Comparison of ENCODE assay signal across 2 cellular contexts in the genomic region with DNA sequence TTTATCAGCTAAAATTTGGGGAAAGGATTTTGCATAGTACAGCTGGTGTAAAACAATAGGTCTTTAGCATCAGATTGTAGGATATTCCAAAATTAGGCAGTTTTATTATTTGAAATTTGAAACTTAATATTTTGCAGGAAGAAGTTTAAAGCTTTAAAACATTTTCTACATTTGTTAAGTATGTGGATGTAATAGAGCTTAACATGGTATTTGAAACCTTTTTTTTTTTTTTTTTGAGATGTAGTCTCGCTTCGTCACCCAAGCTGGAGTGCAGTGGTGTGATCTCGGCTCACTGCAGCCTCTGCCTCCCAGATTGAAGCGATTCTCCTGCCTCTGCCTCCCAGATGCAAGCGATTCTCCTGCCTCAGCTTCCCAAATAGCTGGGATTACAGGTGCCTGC.
TF ChIP-seq lines count a peak whose summit lies in the region.

No MANE protein-coding gene starts in this region.

TF ChIP-seq in HepG2, 621 proteins besides CTCF, POLR2A, EP300 and RAD21:
- TF ChIP-seq ZNF44 (CRISPR knock-in tag; IDR thresholded peaks at IDR 0.05) (no peak), HNRNPUL1 (IDR thresholded peaks at IDR 0.05; ENCODE audit: low read depth, low read length) (no peak), HOXA9 (CRISPR knock-in tag; IDR thresholded peaks at IDR 0.05; ENCODE audit: borderline replicate concordance) (no peak), PITX1 (CRISPR knock-in tag; IDR thresholded peaks at IDR 0.05) (no peak), HDAC2 (CRISPR knock-in tag; IDR thresholded peaks at IDR 0.05) (no peak), MEF2D (CRISPR knock-in tag; IDR thresholded peaks at IDR 0.05) (no peak), RFXAP (CRISPR knock-in tag; IDR thresholded peaks at IDR 0.05; ENCODE audit: borderline replicate concordance) (no peak), SNRNP70 (IDR thresholded peaks at IDR 0.05; ENCODE audit: low read depth, low read length) (no peak), CREM (IDR thresholded peaks at IDR 0.05) (no peak), CREM (CRISPR knock-in tag; IDR thresholded peaks at IDR 0.05) (no peak), KLF13 (CRISPR knock-in tag; IDR thresholded peaks at IDR 0.05) (no peak), JARID2 (CRISPR knock-in tag; IDR thresholded peaks at IDR 0.05; ENCODE audit: insufficient replicate concordance) (no peak), ZNF772 (CRISPR knock-in tag; IDR thresholded peaks at IDR 0.05) (no peak), ATAD3A (CRISPR knock-in tag; IDR thresholded peaks at IDR 0.05) (no peak), ZNF761 (CRISPR knock-in tag; conservative IDR thresholded peaks at IDR 0.05) (no peak), HHEX (CRISPR knock-in tag; IDR thresholded peaks at IDR 0.05) (no peak)
- TF ChIP-seq, protein P1, sequence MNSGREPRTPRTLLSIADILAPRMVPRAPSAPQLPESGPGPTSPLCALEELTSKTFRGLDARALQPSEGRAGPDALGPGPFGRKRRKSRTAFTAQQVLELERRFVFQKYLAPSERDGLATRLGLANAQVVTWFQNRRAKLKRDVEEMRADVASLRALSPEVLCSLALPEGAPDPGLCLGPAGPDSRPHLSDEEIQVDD (CRISPR knock-in tag; IDR thresholded peaks at IDR 0.05; ENCODE audit: borderline replicate concordance) = no peak
- TF ChIP-seq, protein P2, sequence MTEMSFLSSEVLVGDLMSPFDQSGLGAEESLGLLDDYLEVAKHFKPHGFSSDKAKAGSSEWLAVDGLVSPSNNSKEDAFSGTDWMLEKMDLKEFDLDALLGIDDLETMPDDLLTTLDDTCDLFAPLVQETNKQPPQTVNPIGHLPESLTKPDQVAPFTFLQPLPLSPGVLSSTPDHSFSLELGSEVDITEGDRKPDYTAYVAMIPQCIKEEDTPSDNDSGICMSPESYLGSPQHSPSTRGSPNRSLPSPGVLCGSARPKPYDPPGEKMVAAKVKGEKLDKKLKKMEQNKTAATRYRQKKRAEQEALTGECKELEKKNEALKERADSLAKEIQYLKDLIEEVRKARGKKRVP (CRISPR knock-in tag; IDR thresholded peaks at IDR 0.05) = no peak
- TF ChIP-seq, protein P3, sequence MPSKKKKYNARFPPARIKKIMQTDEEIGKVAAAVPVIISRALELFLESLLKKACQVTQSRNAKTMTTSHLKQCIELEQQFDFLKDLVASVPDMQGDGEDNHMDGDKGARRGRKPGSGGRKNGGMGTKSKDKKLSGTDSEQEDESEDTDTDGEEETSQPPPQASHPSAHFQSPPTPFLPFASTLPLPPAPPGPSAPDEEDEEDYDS (CRISPR knock-in tag; IDR thresholded peaks at IDR 0.05) = no peak
- TF ChIP-seq, protein P4, sequence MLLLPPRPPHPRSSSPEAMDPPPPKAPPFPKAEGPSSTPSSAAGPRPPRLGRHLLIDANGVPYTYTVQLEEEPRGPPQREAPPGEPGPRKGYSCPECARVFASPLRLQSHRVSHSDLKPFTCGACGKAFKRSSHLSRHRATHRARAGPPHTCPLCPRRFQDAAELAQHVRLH (CRISPR knock-in tag; IDR thresholded peaks at IDR 0.05; ENCODE audit: borderline replicate concordance, low read depth) = no peak

TF ChIP-seq in K562, 482 proteins besides CTCF, POLR2A, EP300 and RAD21:
- TF ChIP-seq C11orf30 (IDR thresholded peaks at IDR 0.05; ENCODE audit: low read depth) (0 out of 2 replicates have a peak, but pooled peaks have one; percentile 3), NEUROD1 (IDR thresholded peaks at IDR 0.05; ENCODE audit: borderline replicate concordance, low read depth, low read length, partially characterized antibody) (no peak)
- TF ChIP-seq, protein P5, sequence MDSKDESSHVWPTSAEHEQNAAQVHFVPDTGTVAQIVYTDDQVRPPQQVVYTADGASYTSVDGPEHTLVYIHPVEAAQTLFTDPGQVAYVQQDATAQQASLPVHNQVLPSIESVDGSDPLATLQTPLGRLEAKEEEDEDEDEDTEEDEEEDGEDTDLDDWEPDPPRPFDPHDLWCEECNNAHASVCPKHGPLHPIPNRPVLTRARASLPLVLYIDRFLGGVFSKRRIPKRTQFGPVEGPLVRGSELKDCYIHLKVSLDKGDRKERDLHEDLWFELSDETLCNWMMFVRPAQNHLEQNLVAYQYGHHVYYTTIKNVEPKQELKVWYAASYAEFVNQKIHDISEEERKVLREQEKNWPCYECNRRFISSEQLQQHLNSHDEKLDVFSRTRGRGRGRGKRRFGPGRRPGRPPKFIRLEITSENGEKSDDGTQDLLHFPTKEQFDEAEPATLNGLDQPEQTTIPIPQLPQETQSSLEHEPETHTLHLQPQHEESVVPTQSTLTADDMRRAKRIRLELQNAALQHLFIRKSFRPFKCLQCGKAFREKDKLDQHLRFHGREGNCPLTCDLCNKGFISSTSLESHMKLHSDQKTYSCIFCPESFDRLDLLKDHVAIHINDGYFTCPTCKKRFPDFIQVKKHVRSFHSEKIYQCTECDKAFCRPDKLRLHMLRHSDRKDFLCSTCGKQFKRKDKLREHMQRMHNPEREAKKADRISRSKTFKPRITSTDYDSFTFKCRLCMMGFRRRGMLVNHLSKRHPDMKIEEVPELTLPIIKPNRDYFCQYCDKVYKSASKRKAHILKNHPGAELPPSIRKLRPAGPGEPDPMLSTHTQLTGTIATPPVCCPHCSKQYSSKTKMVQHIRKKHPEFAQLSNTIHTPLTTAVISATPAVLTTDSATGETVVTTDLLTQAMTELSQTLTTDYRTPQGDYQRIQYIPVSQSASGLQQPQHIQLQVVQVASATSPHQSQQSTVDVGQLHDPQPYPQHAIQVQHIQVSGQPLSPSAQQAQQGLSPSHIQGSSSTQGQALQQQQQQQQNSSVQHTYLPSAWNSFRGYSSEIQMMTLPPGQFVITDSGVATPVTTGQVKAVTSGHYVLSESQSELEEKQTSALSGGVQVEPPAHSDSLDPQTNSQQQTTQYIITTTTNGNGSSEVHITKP (IDR thresholded peaks at IDR 0.05; ENCODE audit: partially characterized antibody) = peak; percentile 14
TF ChIP-seq in K562: peak in this region for 2.
